13 cellular contexts compared by ENCODE assay signal in the genomic region with DNA sequence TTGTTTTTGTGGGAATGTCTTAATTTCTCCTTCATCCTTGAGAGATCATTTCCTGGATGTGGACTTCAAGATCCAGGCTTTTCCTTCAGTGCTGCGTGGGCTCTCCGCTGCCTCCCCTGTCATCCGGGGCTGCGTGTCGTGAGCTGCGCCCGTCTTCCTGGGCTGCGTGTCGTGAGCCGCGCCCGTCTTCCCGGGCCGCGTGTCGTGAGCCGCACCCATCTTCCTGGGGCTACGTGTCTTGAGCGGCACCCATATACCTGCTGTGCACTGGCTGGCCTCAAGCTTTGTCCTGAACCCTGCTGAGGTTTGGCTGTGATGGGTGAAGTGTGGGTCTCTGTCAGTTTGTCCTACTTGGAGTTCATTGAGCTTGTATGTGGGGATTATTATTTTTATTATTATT. TPM values are rescaled to one million over a fixed set of nuclear protein-coding genes. Genes with fewer than 3 reads are reported as not detected.
DNase-seq lines count a peak whose midpoint lies in the region; ATAC-seq and TF ChIP-seq lines count a peak whose summit lies in the region.
"Had no signal": no experiment of that assay in that cellular context is flagged by ENCODE, and none has a peak within 500 bp of the region (broad histone marks: within the 10 kb centered on the region; RNA-seq: fewer than 3 reads in every experiment).

No MANE protein-coding gene starts in this region.

- H3K27ac Mint-ChIP-seq in activated naive CD4-positive, alpha-beta T cell treated with anti-CD3 and anti-CD28 coated beads, Interleukin-2, amount 10 ng/mL, durations not matched to agents 7 days and 5 days: peak overlapping the region; percentile 39
- no peak overlapping the region for H3K27ac Mint-ChIP-seq in activated naive CD4-positive, alpha-beta T cell treated with anti-CD3 and anti-CD28 coated beads, Interleukin-2, amount 50 U/mL, for 72 hours
- peak overlapping the region; percentile 38 for H3K27ac Mint-ChIP-seq in glutamatergic neuron (ENCODE audit: unreplicated experiment)
- peak overlapping the region in 1 of 2 donors; percentile 35 for H3K27ac Mint-ChIP-seq in effector memory CD8-positive, alpha-beta T cell
- H3K27ac Mint-ChIP-seq: CD4-positive, alpha-beta T cell had no signal

- CTCF ChIA-PET in activated naive CD4-positive, alpha-beta T cell treated with anti-CD3 and anti-CD28 coated beads, Interleukin-2, amount 10 ng/mL, durations not matched to agents 7 days and 5 days (lab: Charles Lee): no interaction called here

- H3K9me3 ChIP-seq in gastrocnemius medialis (no peaks in the 10 kb centered on the region), BE2C (no peaks in the 10 kb centered on the region)

- no peak for ATAC-seq in activated naive CD4-positive, alpha-beta T cell treated with anti-CD3 and anti-CD28 coated beads, Interleukin-2, amount 50 U/mL, for 72 hours
- ATAC-seq in gastrocnemius medialis: no peak
- no peak for ATAC-seq in effector memory CD8-positive, alpha-beta T cell (replicated peaks)

- H3K27ac ChIP-seq in VCaP: peak overlapping the region; percentile 68
- peak overlapping the region; percentile 97 to 99 (median 98) for H3K27ac ChIP-seq in gastrocnemius medialis
- H3K27ac ChIP-seq: 22Rv1, BLaER1 had no signal

- TF ChIP-seq CTCF in VCaP (conservative IDR thresholded peaks at IDR 0.05) (no peak), glutamatergic neuron (IDR thresholded peaks at IDR 0.05; ENCODE audit: partially characterized antibody, unreplicated experiment) (no peak), gastrocnemius medialis (IDR thresholded peaks at IDR 0.05 in 4 of 5, conservative IDR thresholded peaks at IDR 0.05 in 1 of 5) (no peak), BE2C (IDR thresholded peaks at IDR 0.05; ENCODE audit: low read depth, low read length) (no peak)

- H3K36me3 ChIP-seq in gastrocnemius medialis (peaks cover 5 to 33% of the 10 kb centered on the region in 2 donors), BE2C (peaks cover 18% of the 10 kb centered on the region)

- no peak for TF ChIP-seq POLR2A in gastrocnemius medialis (IDR thresholded peaks at IDR 0.05)

- no peaks in the 10 kb centered on the region for H3K27me3 Mint-ChIP-seq in activated naive CD4-positive, alpha-beta T cell treated with anti-CD3 and anti-CD28 coated beads, Interleukin-2, amount 10 ng/mL, durations not matched to agents 7 days and 5 days
- H3K27me3 Mint-ChIP-seq in glutamatergic neuron (ENCODE audit: unreplicated experiment): peaks cover 25% of the 10 kb centered on the region
- no peaks in the 10 kb centered on the region for H3K27me3 Mint-ChIP-seq in effector memory CD8-positive, alpha-beta T cell
- H3K27me3 Mint-ChIP-seq: CD4-positive, alpha-beta T cell had no signal

- peaks cover 38 to 52% of the 10 kb centered on the region in 2 donors for H3K4me1 ChIP-seq in gastrocnemius medialis
- no peaks in the 10 kb centered on the region for H3K4me1 ChIP-seq in BE2C
- H3K4me1 ChIP-seq: BLaER1 had no signal

- peaks cover 32% of the 10 kb centered on the region for H3K9me3 Mint-ChIP-seq in activated naive CD4-positive, alpha-beta T cell treated with anti-CD3 and anti-CD28 coated beads, Interleukin-2, amount 10 ng/mL, durations not matched to agents 7 days and 5 days
- peaks cover 17 to 22% of the 10 kb centered on the region in 2 donors for H3K9me3 Mint-ChIP-seq in activated naive CD4-positive, alpha-beta T cell treated with anti-CD3 and anti-CD28 coated beads, Interleukin-2, amount 50 U/mL, for 72 hours
- H3K9me3 Mint-ChIP-seq in glutamatergic neuron (ENCODE audit: unreplicated experiment): peaks cover 25% of the 10 kb centered on the region
- H3K9me3 Mint-ChIP-seq in effector memory CD8-positive, alpha-beta T cell: peaks cover 0 to 6% of the 10 kb centered on the region in 2 donors
- H3K9me3 Mint-ChIP-seq: CD4-positive, alpha-beta T cell had no signal

- H3K36me3 Mint-ChIP-seq in activated naive CD4-positive, alpha-beta T cell treated with anti-CD3 and anti-CD28 coated beads, Interleukin-2, amount 10 ng/mL, durations not matched to agents 7 days and 5 days: peaks cover 52% of the 10 kb centered on the region
- H3K36me3 Mint-ChIP-seq in activated naive CD4-positive, alpha-beta T cell treated with anti-CD3 and anti-CD28 coated beads, Interleukin-2, amount 50 U/mL, for 72 hours: peaks cover 41 to 50% of the 10 kb centered on the region in 2 donors
- H3K36me3 Mint-ChIP-seq in glutamatergic neuron (ENCODE audit: unreplicated experiment): peaks cover 50% of the 10 kb centered on the region
- peaks cover 7% of the 10 kb centered on the region for H3K36me3 Mint-ChIP-seq in effector memory CD8-positive, alpha-beta T cell (ENCODE audit: insufficient read depth)

- DNase-seq in activated naive CD4-positive, alpha-beta T cell treated with anti-CD3 and anti-CD28 coated beads, Interleukin-2, amount 10 ng/mL, durations not matched to agents 7 days and 5 days: no peak
- no peak for DNase-seq in activated naive CD4-positive, alpha-beta T cell treated with anti-CD3 and anti-CD28 coated beads, Interleukin-2, amount 50 U/mL, for 72 hours (ENCODE audit: low spot score in 2 of 2)
- DNase-seq in glutamatergic neuron (no peak), gastrocnemius medialis (no peak), pons (ENCODE audit: low spot score) (no peak), BE2C (no peak)
- no peak for DNase-seq in effector memory CD8-positive, alpha-beta T cell
- DNase-seq: CD4-positive, alpha-beta T cell; DMS 273 treated with DMSO at 0.1 percent for 48 hours; IMR-90 had no signal

- in situ Hi-C loops in gastrocnemius medialis (cut with MboI; ENCODE audit: low sequenced_read_pairs in 4 of 4): no loop called here

- intact Hi-C loops in gastrocnemius medialis (cut with DNase I; ENCODE audit: low total_unique reads): no loop called here

- H3K27me3 ChIP-seq in gastrocnemius medialis (no peaks in the 10 kb centered on the region), BE2C (no peaks in the 10 kb centered on the region)
- H3K27me3 ChIP-seq: BLaER1 had no signal

- no peaks in the 10 kb centered on the region for H3K4me1 Mint-ChIP-seq in activated naive CD4-positive, alpha-beta T cell treated with anti-CD3 and anti-CD28 coated beads, Interleukin-2, amount 10 ng/mL, durations not matched to agents 7 days and 5 days
- H3K4me1 Mint-ChIP-seq in glutamatergic neuron (ENCODE audit: low read depth, unreplicated experiment): peaks cover 25% of the 10 kb centered on the region
- H3K4me1 Mint-ChIP-seq in effector memory CD8-positive, alpha-beta T cell (ENCODE audit: low read depth in 2 of 2): peaks cover 5 to 15% of the 10 kb centered on the region in 2 donors

- no peak overlapping the region for H3K4me3 ChIP-seq in gastrocnemius medialis
- H3K4me3 ChIP-seq in BE2C (ENCODE audit: low read depth, low read length): no peak overlapping the region
- H3K4me3 ChIP-seq: BLaER1 had no signal

- H3K4me3 Mint-ChIP-seq in activated naive CD4-positive, alpha-beta T cell treated with anti-CD3 and anti-CD28 coated beads, Interleukin-2, amount 10 ng/mL, durations not matched to agents 7 days and 5 days: no peak overlapping the region
- no peak overlapping the region for H3K4me3 Mint-ChIP-seq in glutamatergic neuron (ENCODE audit: unreplicated experiment)
- H3K4me3 Mint-ChIP-seq in effector memory CD8-positive, alpha-beta T cell: no peak overlapping the region
- H3K4me3 Mint-ChIP-seq: CD4-positive, alpha-beta T cell had no signal

RNA-seq across cellular contexts. Expression of a gene that starts 55.1 kb away (rescaled TPM):
- total RNA-seq in activated naive CD4-positive, alpha-beta T cell treated with anti-CD3 and anti-CD28 coated beads, Interleukin-2, amount 50 U/mL, for 72 hours: 10 to 100 TPM; 52.8 to 63.4 TPM
- total RNA-seq in glutamatergic neuron (ENCODE audit: unreplicated experiment): 117 TPM
- total RNA-seq in gastrocnemius medialis: 100 to 1,000 TPM; 200 to 431 (median 290) TPM
- 32.9 TPM for polyA plus RNA-seq in BE2C (2012; ENCODE audit: insufficient read depth, insufficient read length, low read depth)

RNA-seq across cellular contexts. Expression of a gene that starts 55.4 kb away (rescaled TPM):
- total RNA-seq in activated naive CD4-positive, alpha-beta T cell treated with anti-CD3 and anti-CD28 coated beads, Interleukin-2, amount 50 U/mL, for 72 hours: 10 to 100 TPM; 20.7 to 36.0 TPM
- total RNA-seq in glutamatergic neuron (ENCODE audit: unreplicated experiment) (9.7 TPM), gastrocnemius medialis (1 to 10 TPM in 1 of 4 donors, under 1 TPM in 3; 0.44 to 1.6 (median 0.74) TPM)
- 3.7 TPM for polyA plus RNA-seq in BE2C (2012; ENCODE audit: insufficient read depth, insufficient read length, low read depth)

Comparison
In these comparisons a context has a peak if more than half of its experiments do, and no peak if none do; other contexts are left out.
1. H3K27ac Mint-ChIP-seq: peak in activated naive CD4-positive, alpha-beta T cell treated with anti-CD3 and anti-CD28 coated beads, Interleukin-2, amount 10 ng/mL, durations not matched to agents 7 days and 5 days (single experiment) and glutamatergic neuron (single experiment); none in activated naive CD4-positive, alpha-beta T cell treated with anti-CD3 and anti-CD28 coated beads, Interleukin-2, amount 50 U/mL, for 72 hours (0 of 2).